ENCODE assay signal across 10 cellular contexts in the genomic region with DNA sequence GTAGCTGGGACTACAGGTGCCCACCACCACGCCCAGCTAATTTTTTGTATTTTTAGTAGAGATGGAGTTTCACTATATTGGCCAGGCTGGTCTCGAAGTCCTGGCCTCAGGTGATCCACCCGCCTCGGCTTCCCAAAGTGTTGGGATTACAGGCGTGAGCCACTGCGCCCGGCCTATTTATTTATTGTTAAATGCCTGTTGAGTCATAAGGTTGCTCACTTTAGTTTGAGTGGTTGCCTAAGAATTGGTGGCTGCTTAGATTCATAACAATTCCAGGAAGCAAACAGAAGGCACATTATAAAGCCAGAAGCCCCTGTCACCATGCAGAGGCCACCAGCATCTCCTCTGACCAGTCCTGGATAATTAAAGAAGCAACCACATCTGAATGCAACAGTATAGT. TPM values are rescaled to one million over a fixed set of nuclear protein-coding genes. Genes with fewer than 3 reads are reported as not detected.
"Had no signal": no experiment of that assay in that cellular context is flagged by ENCODE, and none has a peak within 500 bp of the region (broad histone marks: within the 10 kb centered on the region; RNA-seq: fewer than 3 reads in every experiment).

No MANE protein-coding gene starts in this region.

RNA-seq across cellular contexts. Expression of gene ARMH2, which starts 23.9 kb away (rescaled TPM):
- total RNA-seq: activated T-helper 1 cell treated with anti-CD3 and anti-CD28 coated beads, Interleukin-12 subunit alpha, Interleukin-12 subunit beta, Interleukin-2, Interleukin-4 antibody, amounts not matched to agents 30 ng/mL and 10 ng/mL and 1 ng/mL, durations not matched to agents 14 hours and 24 hours and 36 hours; adrenal gland; body of pancreas; endothelial cell of umbilical vein; glomerular endothelial cell; hepatocyte; mammary epithelial cell; mononuclear cell; urinary bladder had no signal
- polyA plus RNA-seq: adrenal gland, endothelial cell of umbilical vein, hepatocyte, keratinocyte, mammary epithelial cell, urinary bladder had no signal
